ENCODE assay signal across 1 cellular context in the genomic region with DNA sequence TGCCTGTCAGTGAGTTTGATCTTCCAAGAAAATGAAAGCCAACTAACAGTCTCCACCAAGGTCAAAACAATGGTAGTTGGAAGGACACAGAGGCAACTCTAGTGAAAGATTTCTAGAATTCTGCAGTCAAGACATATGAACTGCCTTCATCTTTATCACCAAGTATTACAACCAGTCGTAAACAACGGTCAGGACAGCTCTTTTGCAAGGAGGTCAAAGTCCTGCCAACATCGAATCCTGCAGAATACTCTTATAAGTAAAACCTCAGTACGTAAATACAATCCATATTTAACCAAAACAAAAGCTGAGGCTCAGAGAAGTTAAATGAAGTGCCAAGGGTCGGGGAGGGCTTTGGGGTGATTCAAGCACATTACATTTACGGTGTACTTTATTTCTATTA.
TF ChIP-seq lines count a peak whose summit lies in the region.

No MANE protein-coding gene starts in this region.

TF ChIP-seq in liver, 16 proteins besides CTCF, POLR2A, EP300 and RAD21 (continued from another document):
- TF ChIP-seq, protein P1, sequence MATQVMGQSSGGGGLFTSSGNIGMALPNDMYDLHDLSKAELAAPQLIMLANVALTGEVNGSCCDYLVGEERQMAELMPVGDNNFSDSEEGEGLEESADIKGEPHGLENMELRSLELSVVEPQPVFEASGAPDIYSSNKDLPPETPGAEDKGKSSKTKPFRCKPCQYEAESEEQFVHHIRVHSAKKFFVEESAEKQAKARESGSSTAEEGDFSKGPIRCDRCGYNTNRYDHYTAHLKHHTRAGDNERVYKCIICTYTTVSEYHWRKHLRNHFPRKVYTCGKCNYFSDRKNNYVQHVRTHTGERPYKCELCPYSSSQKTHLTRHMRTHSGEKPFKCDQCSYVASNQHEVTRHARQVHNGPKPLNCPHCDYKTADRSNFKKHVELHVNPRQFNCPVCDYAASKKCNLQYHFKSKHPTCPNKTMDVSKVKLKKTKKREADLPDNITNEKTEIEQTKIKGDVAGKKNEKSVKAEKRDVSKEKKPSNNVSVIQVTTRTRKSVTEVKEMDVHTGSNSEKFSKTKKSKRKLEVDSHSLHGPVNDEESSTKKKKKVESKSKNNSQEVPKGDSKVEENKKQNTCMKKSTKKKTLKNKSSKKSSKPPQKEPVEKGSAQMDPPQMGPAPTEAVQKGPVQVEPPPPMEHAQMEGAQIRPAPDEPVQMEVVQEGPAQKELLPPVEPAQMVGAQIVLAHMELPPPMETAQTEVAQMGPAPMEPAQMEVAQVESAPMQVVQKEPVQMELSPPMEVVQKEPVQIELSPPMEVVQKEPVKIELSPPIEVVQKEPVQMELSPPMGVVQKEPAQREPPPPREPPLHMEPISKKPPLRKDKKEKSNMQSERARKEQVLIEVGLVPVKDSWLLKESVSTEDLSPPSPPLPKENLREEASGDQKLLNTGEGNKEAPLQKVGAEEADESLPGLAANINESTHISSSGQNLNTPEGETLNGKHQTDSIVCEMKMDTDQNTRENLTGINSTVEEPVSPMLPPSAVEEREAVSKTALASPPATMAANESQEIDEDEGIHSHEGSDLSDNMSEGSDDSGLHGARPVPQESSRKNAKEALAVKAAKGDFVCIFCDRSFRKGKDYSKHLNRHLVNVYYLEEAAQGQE (IDR thresholded peaks at IDR 0.05) = no peak
- TF ChIP-seq NR2F2 (IDR thresholded peaks at IDR 0.05) = no peak
